8 cellular contexts compared by ENCODE assay signal in the genomic region with DNA sequence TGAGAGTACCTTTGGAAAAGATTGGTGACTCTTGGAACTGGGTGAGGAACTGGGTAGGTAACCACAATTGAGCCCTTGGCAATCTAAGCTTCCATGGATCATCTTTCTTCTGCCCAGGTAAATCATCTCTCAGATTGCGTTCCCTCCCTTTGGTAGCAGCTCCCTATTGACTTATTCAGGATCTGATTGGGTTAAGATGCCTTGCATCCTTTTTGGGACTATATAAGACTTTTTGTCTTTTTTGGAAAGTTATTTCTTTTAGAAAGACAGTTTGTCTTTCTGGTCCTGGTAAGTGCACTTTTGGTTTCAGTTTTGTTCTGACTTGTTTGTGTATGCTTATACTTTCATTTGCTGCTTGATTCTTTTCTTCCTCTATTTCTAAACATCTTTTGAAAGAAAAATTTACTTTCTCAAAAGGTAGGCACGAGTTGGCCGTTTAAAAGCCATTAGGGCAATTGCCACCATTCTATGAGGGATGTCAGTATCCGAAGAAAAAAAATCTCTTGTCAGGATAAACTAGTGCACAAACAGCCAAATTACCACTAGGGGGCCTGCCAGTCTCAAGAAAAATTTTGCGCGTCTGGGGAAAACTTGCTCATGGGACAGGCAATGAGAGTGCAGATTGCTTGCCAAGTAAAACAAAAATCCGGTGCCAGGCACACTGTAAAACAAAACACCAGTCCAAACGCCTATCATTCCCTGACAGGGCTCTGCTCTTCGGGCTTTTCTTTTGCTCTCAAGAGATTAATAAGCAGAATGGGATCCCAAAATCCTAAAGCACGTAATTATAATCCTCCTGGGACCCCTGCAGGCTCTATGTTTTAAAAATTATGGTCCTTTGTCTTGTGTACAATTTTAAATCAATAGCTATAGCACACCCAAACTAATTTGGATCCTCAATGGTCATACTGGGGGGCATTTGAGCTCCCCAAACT. TPM values are rescaled to one million over a fixed set of nuclear protein-coding genes. Genes with fewer than 3 reads are reported as not detected.
DNase-seq lines count a peak whose midpoint lies in the region; ATAC-seq and TF ChIP-seq lines count a peak whose summit lies in the region.

No MANE protein-coding gene starts in this region.

- no peak overlapping the region for H3K27ac Mint-ChIP-seq in chondrocyte (ENCODE audit: unreplicated experiment)

- H3K9me3 ChIP-seq in AG04450 (ENCODE audit: control insufficient read depth, insufficient read depth, low read length) (no peaks in the 10 kb centered on the region), left lung (no peaks in the 10 kb centered on the region)

- H3K9me3 Mint-ChIP-seq in chondrocyte (ENCODE audit: low read depth), result peaks cover 9% of the 10 kb centered on the region

- DNase-seq in AG04450 (ENCODE audit: low read depth, low spot score), result peak; percentile 74
- peak; percentile 33 to 82 for DNase-seq in NCI-H446 (lab: John Stamatoyannopoulos, UW)
- peak; percentile 61 for DNase-seq in activated CD4-positive, CD25-positive, alpha-beta regulatory T cell treated with anti-CD3 and anti-CD28 coated beads, Interleukin-2, amount 50 U/mL, for 72 hours
- DNase-seq in chondrocyte (ENCODE audit: low spot score), result no peak
- peak in 1 of 2 donors; percentile 70 for DNase-seq in left lung
- DNase-seq in stimulated activated CD4-positive, alpha-beta T cell treated with anti-CD3 and anti-CD28 coated beads, Interleukin-2, amount 100 ng/mL, for 48 hours, result peak; percentile 49 to 62

- peaks cover 79% of the 10 kb centered on the region for H3K27me3 Mint-ChIP-seq in chondrocyte (ENCODE audit: low read depth)

- peaks cover 11% of the 10 kb centered on the region for H3K4me1 Mint-ChIP-seq in chondrocyte (ENCODE audit: low read depth)

- peaks cover 1% of the 10 kb centered on the region for H3K36me3 Mint-ChIP-seq in chondrocyte (ENCODE audit: low read depth)

- H3K27me3 ChIP-seq in AG04450 (ENCODE audit: control insufficient read depth, insufficient read depth, low read length) (no peaks in the 10 kb centered on the region), left lung (peaks cover 4 to 6% of the 10 kb centered on the region in 2 donors)

- ATAC-seq in GM18858 (IDR thresholded peaks at IDR 0.05; ENCODE audit: unreplicated experiment), result peak; percentile 54
- ATAC-seq in HG03175 (IDR thresholded peaks at IDR 0.05; ENCODE audit: unreplicated experiment), result peak; percentile 56
- ATAC-seq in left lung, result peak; percentile 98

- peaks cover 0 to 11% of the 10 kb centered on the region in 2 donors for H3K4me1 ChIP-seq in left lung

- H3K4me3 ChIP-seq in AG04450 (ENCODE audit: low read depth, low read length) (peak overlapping the region; percentile 55), left lung (peak overlapping the region; percentile 23 to 37)

- TF ChIP-seq CTCF in AG04450 (IDR thresholded peaks at IDR 0.05; ENCODE audit: low read depth, low read length), result peak; percentile 88
- peak; percentile 95 for TF ChIP-seq CTCF in chondrocyte (IDR thresholded peaks at IDR 0.05)
- peak; percentile 82 to 83 for TF ChIP-seq CTCF in left lung (IDR thresholded peaks at IDR 0.05)

- peak overlapping the region; percentile 63 for H3K4me3 Mint-ChIP-seq in chondrocyte (ENCODE audit: unreplicated experiment)

- POLR2A ChIA-PET in AG04450 (lab: Yijun Ruan, JAX), result no interaction called here

- no peaks in the 10 kb centered on the region for H3K36me3 ChIP-seq in left lung

- intact Hi-C loops in left lung (cut with DNase I), result loop anchor here (5.0 to 10.0 kb wide), 2 partner anchors 340 to 347 kb away; partner anchors contain the start of gene OR1K1 (in 1 of the 2)

- no peak overlapping the region for H3K27ac ChIP-seq in AG04450 (ENCODE audit: low read depth, low read length)
- peak overlapping the region in 1 of 2 donors; percentile 49 for H3K27ac ChIP-seq in left lung

- CTCF ChIA-PET in AG04450 (lab: Charles Lee), result interaction anchor here (0.5 to 4.7 kb wide), 26 partner anchors 8 to 557 kb away, joined by 3 to 104 read pairs (median 4); partner anchors contain the start of gene OR1J1

RNA-seq across cellular contexts. Expression of gene OR1J1, which starts 12.8 kb away (rescaled TPM):
- not detected in 2 replicates for polyA plus RNA-seq in AG04450 (2011; rRNA removed)
- not detected in 2 replicates for polyA minus RNA-seq in AG04450 (2011; rRNA and poly(A)+ RNA removed)
- not detected in 3 replicates for total RNA-seq in chondrocyte
- total RNA-seq in left lung, result not detected

RNA-seq across cellular contexts. Expression of gene OR1J2, which starts 45.7 kb away (rescaled TPM):
- 0.10 TPM in 1 of 2 replicates, not detected in the other for polyA plus RNA-seq in AG04450 (2011; rRNA removed)
- 0.74 and 0.83 TPM in 2 replicates for polyA minus RNA-seq in AG04450 (2011; rRNA and poly(A)+ RNA removed)
- not detected in 3 replicates for total RNA-seq in chondrocyte
- not detected for total RNA-seq in left lung

RNA-seq across cellular contexts. Expression of gene OR1J4, which starts 54.0 kb away (rescaled TPM):
- polyA plus RNA-seq in AG04450 (2011; rRNA removed), result 0.10 and 0.11 TPM in 2 replicates
- 1.3 TPM in 1 of 2 replicates, not detected in the other for polyA minus RNA-seq in AG04450 (2011; rRNA and poly(A)+ RNA removed)
- total RNA-seq in chondrocyte (not detected in 3 replicates), left lung (not detected)
